In the genomic region with DNA sequence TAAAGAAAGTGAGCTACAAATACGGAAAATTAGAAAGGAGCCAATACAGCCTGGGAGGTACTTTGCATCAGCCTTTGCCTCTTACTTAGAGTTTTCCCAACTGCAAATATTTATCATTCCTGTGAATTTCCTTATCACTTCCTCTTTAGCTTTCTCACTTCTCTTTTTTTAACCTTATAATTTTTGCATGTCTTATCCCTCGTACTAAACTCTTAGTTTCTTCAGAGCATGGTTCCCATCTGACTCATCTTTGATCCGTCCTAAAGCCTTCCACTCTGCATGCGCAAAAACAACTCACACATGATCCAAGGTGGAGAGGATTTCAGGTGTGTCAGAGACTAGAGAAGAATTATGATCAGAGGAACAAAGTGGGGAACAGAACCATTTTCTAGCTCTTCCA, we compare ENCODE assay signal across 10 cellular contexts. TPM values are rescaled to one million over a fixed set of nuclear protein-coding genes. Genes with fewer than 3 reads are reported as not detected.
A peak's percentile ranks its signal among the peaks of the same experiment; 100 is the strongest.
DNase-seq lines count a peak whose midpoint lies in the region; ATAC-seq, FAIRE-seq and TF ChIP-seq lines count a peak whose summit lies in the region.
"Had no signal": no experiment of that assay in that cellular context is flagged by ENCODE, and none has a peak within 500 bp of the region (broad histone marks: within the 10 kb centered on the region; RNA-seq: fewer than 3 reads in every experiment).

No MANE protein-coding gene starts in this region.

- H4K91ac ChIP-seq in IMR-90 (ENCODE audit: insufficient read depth, low read depth, low read length) (no peak overlapping the region), H1 (replicated peaks; ENCODE audit: insufficient read length, low read length) (no peak overlapping the region)

- H4K8ac ChIP-seq in IMR-90 (ENCODE audit: low read depth in 2 of 2, low read length in 2 of 2) = no peak overlapping the region
- no peak overlapping the region for H4K8ac ChIP-seq in H1 (ENCODE audit: extremely low read depth, insufficient read depth, low read length)

- H2AFZ ChIP-seq in IMR-90 (replicated peaks; ENCODE audit: low read length, poor library complexity) (no peak overlapping the region), H1 (ENCODE audit: low read length) (no peak overlapping the region)

- H3K79me2 ChIP-seq in DOHH2 (ENCODE audit: control insufficient read depth, low read length) (peaks cover 32% of the 10 kb centered on the region), H1 (ENCODE audit: control insufficient read depth in 1 of 2, insufficient read depth in 2 of 2, low read length in 2 of 2) (peaks cover 0 to 7% of the 10 kb centered on the region in 2 experiments; a peak in 1 of 4 replicates)

- no peak overlapping the region for H2AK9ac ChIP-seq in IMR-90 (replicated peaks; ENCODE audit: low read depth, low read length, poor library complexity)

- peaks cover 32% of the 10 kb centered on the region for H3K36me3 ChIP-seq in DOHH2 (ENCODE audit: control insufficient read depth, low read length)
- H3K36me3 ChIP-seq in IMR-90 (ENCODE audit: control insufficient read depth, insufficient read depth, low read length) = peaks cover 14% of the 10 kb centered on the region
- H3K36me3 ChIP-seq in H1 (ENCODE audit: control insufficient read depth in 2 of 4, insufficient read depth in 4 of 4, low read length in 3 of 4) = peaks cover 0 to 5% (median 1%) of the 10 kb centered on the region in 4 experiments; a peak in 2 of 8 replicates

- H3K9me2 ChIP-seq in DOHH2 (replicated peaks; ENCODE audit: control insufficient read depth, low read length) = no peaks in the 10 kb centered on the region

- no peak overlapping the region for H3K14ac ChIP-seq in IMR-90 (replicated peaks; ENCODE audit: low read depth, low read length)
- H3K14ac ChIP-seq in H1 (ENCODE audit: insufficient read length) = no peak overlapping the region

- no peak overlapping the region for H2BK20ac ChIP-seq in IMR-90 (ENCODE audit: low read depth, low read length)
- H2BK20ac ChIP-seq in H1 (ENCODE audit: low read length) = no peak overlapping the region

- TF ChIP-seq CTCF in DOHH2 (IDR thresholded peaks at IDR 0.05; ENCODE audit: low read depth, low read length, poor library complexity, severe bottlenecking) (no peak), IMR-90 (conservative IDR thresholded peaks at IDR 0.05; ENCODE audit: low read depth, low read length) (no peak), H1 (IDR thresholded peaks at IDR 0.05; ENCODE audit: control extremely low read depth in 1 of 3, insufficient read depth in 1 of 3, low read depth in 1 of 3, low read length in 3 of 3) (no peak), RWPE1 (conservative IDR thresholded peaks at IDR 0.05; ENCODE audit: low read depth) (no peak)

- H2BK15ac ChIP-seq in IMR-90 (ENCODE audit: low read depth, low read length) (no peak overlapping the region), H1 (ENCODE audit: low read length) (no peak overlapping the region)

- H3K9me3 Mint-ChIP-seq in T-cell = no peaks in the 10 kb centered on the region

- H2BK120ac ChIP-seq in IMR-90 (ENCODE audit: low read depth, low read length) = 0 out of 2 replicates have a peak overlapping the region, but pooled peaks have one; percentile 9
- no peak overlapping the region for H2BK120ac ChIP-seq in H1 (replicated peaks; ENCODE audit: low read depth, low read length)

- H3K4me2 ChIP-seq in DOHH2 (ENCODE audit: low read length) (peak overlapping the region; percentile 88), IMR-90 (ENCODE audit: low read depth, low read length) (no peak overlapping the region), H1 (ENCODE audit: insufficient read depth in 1 of 2, low read depth in 2 of 2, low read length in 2 of 2) (no peak overlapping the region)

- in situ Hi-C loops in IMR-90 (cut with MboI; ENCODE audit: low sequenced_read_pairs) = no loop called here

- H3K56ac ChIP-seq in IMR-90 (ENCODE audit: extremely low read depth, insufficient read depth, low read length) (no peak overlapping the region), H1 (replicated peaks; ENCODE audit: insufficient read length, low read depth, low read length) (no peak overlapping the region)

- peaks cover 3% of the 10 kb centered on the region in 2 experiments; a peak in 1 of 4 replicates for H3K79me1 ChIP-seq in IMR-90 (ENCODE audit: low read depth in 1 of 2, low read length in 2 of 2)
- no peaks in the 10 kb centered on the region for H3K79me1 ChIP-seq in H1 (ENCODE audit: low read depth, low read length)

- H3K4ac ChIP-seq in IMR-90 (ENCODE audit: low read depth, low read length) (peak overlapping the region; percentile 68; the same call in 1 of the 2 replicates), H1 (replicated peaks; ENCODE audit: insufficient read length, low read depth, low read length) (no peak overlapping the region)

- H2BK5ac ChIP-seq in IMR-90 (ENCODE audit: low read depth, low read length, poor library complexity, severe bottlenecking) (peak overlapping the region; percentile 99), H1 (ENCODE audit: low read depth, low read length) (peak overlapping the region; percentile 9; the same call in 1 of the 2 replicates)

- peak overlapping the region; percentile 12; the same call in 1 of the 2 replicates for H2BK12ac ChIP-seq in H1 (ENCODE audit: low read depth, low read length)

- H3K9me3 ChIP-seq in DOHH2 (ENCODE audit: control insufficient read depth, insufficient read depth, low read length) = no peaks in the 10 kb centered on the region
- H3K9me3 ChIP-seq in IMR-90 (ENCODE audit: control insufficient read depth, insufficient read depth, low read length) = peaks cover 4% of the 10 kb centered on the region
- H3K9me3 ChIP-seq in H1 (ENCODE audit: insufficient read depth in 2 of 2, low read depth in 1 of 2, low read length in 1 of 2) = no peaks in the 10 kb centered on the region

- H3K9me1 ChIP-seq in IMR-90 (ENCODE audit: insufficient read depth, low read length) = peaks cover 2% of the 10 kb centered on the region; the same call in 1 of the 2 replicates

- H3F3A ChIP-seq in DOHH2 (ENCODE audit: control insufficient read depth, insufficient read depth) = peaks cover 49% of the 10 kb centered on the region

- H3K4me1 Mint-ChIP-seq in T-cell = peaks cover 8 to 20% (median 11%) of the 10 kb centered on the region in 3 donors

- POLR2A ChIA-PET in IMR-90 (lab: Charles Lee; ENCODE audit: unreplicated experiment) = no interaction called here
- POLR2A ChIA-PET in H1 (lab: Charles Lee; ENCODE audit: partially characterized antibody) = interaction anchor here (0.8 to 6.7 kb wide), 5 partner anchors 10 to 268 kb away, joined by 3 to 67 read pairs (median 5); a partner anchor contains a TSS
- POLR2A ChIA-PET in T-cell (lab: Charles Lee) = interaction anchor here (0.5 to 1.6 kb wide), 6 partner anchors 9 to 123 kb away, joined by 3 to 9 read pairs (median 4); a partner anchor contains a TSS
- POLR2A ChIA-PET in RWPE1 (lab: Yijun Ruan, JAX; ENCODE audit: low non-redundant PET) = no interaction called here

- DNase-seq in IMR-90 (peak; percentile 61), H1 (ENCODE audit: low read depth in 1 of 2, low spot score in 2 of 2) (no peak), NCI-H524 treated with DMSO at 0.1 percent for 48 hours (lab: John Stamatoyannopoulos, UW) (no peak), T-cell (no peak), mesenteric fat pad (ENCODE audit: low spot score) (no peak), RWPE1 (ENCODE audit: low spot score) (no peak)
- DNase-seq: activated CD8-positive, alpha-beta memory T cell treated with anti-CD3 and anti-CD28 coated beads, Interleukin-2, amount 50 U/mL, for 48 hours had no signal

- no peak for TF ChIP-seq POLR2A in IMR-90 (IDR thresholded peaks at IDR 0.05; ENCODE audit: low read depth, low read length)
- no peak for TF ChIP-seq POLR2A in H1 (IDR thresholded peaks at IDR 0.05; ENCODE audit: control extremely low read depth in 1 of 2, low read depth in 2 of 2, low read length in 2 of 2)

- dilution Hi-C loops in IMR-90 (cut with HindIII; ENCODE audit: low sequenced_read_pairs, unreplicated experiment) = no loop called here

- H3K23me2 ChIP-seq in H1 (ENCODE audit: low read depth, low read length) = no peaks in the 10 kb centered on the region; the same call in 1 of the 2 replicates

- H4K5ac ChIP-seq in IMR-90 (ENCODE audit: low read depth, low read length) = peak overlapping the region; percentile 87; the same call in 1 of the 2 replicates
- H4K5ac ChIP-seq in H1 (ENCODE audit: insufficient read length, low read depth, low read length) = no peak overlapping the region

- no peak overlapping the region for H3K9ac ChIP-seq in IMR-90 (ENCODE audit: low read depth, low read length)
- H3K9ac ChIP-seq in H1 (replicated peaks in 1 of 4; ENCODE audit: extremely low read depth in 1 of 4, low read depth in 3 of 4, low read length in 3 of 4) = no peak overlapping the region

- ATAC-seq in GM21528 (IDR thresholded peaks at IDR 0.05; ENCODE audit: low FRiP score, unreplicated experiment) (peak; percentile 45), IMR-90 (ENCODE audit: low read depth) (peak; percentile 9; the same call in 1 of the 2 replicates), T-cell (replicated peaks in 1 of 4) (no peak)

- no peak overlapping the region for H3K27ac Mint-ChIP-seq in T-cell

- no peaks in the 10 kb centered on the region for H3K27me3 Mint-ChIP-seq in T-cell

- no peaks in the 10 kb centered on the region for H3K27me3 ChIP-seq in DOHH2 (ENCODE audit: control insufficient read depth, low read length)
- no peaks in the 10 kb centered on the region for H3K27me3 ChIP-seq in IMR-90 (ENCODE audit: control insufficient read depth, insufficient read depth, low read length)
- H3K27me3 ChIP-seq in H1 (replicated peaks in 1 of 4; ENCODE audit: control insufficient read depth in 3 of 4, extremely low read depth in 1 of 4, insufficient read depth in 3 of 4, low read length in 3 of 4) = no peaks in the 10 kb centered on the region

- intact Hi-C loops in IMR-90 (cut with micrococcal nuclease) = loop anchor here (5.0 kb wide), 1 partner anchor 190 kb away; no protein-coding TSS in a partner anchor

- CTCF ChIA-PET in IMR-90 (lab: Yijun Ruan, JAX) (no interaction called here), H1 (lab: Charles Lee; ENCODE audit: partially characterized antibody) (interaction anchor here (0.7 to 3.5 kb wide), 9 partner anchors 11 to 448 kb away, joined by 3 to 25 read pairs (median 3); a partner anchor contains a TSS), T-cell (lab: Charles Lee) (interaction anchor here in 1 of 2 donors (0.5 to 0.6 kb wide), 2 partner anchors 99 to 366 kb away, joined by 3 read pairs; no protein-coding TSS in a partner anchor), RWPE1 (lab: Yijun Ruan, JAX) (no interaction called here)

- H4K20me1 ChIP-seq in DOHH2 (ENCODE audit: control insufficient read depth, insufficient read depth, low read depth, low read length) (no peaks in the 10 kb centered on the region; the same call in 1 of the 2 replicates), IMR-90 (ENCODE audit: insufficient read depth, low read length) (peaks cover 7% of the 10 kb centered on the region; the same call in 1 of the 2 replicates), H1 (replicated peaks in 1 of 2; ENCODE audit: control insufficient read depth in 1 of 2, insufficient read depth in 2 of 2, low read length in 2 of 2) (no peaks in the 10 kb centered on the region)

- TF ChIP-seq RAD21 in IMR-90 (IDR thresholded peaks at IDR 0.05; ENCODE audit: low read length) (no peak), H1 (IDR thresholded peaks at IDR 0.05 in 1 of 2, conservative IDR thresholded peaks at IDR 0.05 in 1 of 2; ENCODE audit: low read depth in 2 of 2, low read length in 2 of 2) (no peak)

- H3K4me3 Mint-ChIP-seq in T-cell = no peak overlapping the region

- TF ChIP-seq EP300 in H1 (IDR thresholded peaks at IDR 0.05; ENCODE audit: borderline replicate concordance in 1 of 2, low read depth in 2 of 2, low read length in 2 of 2) = no peak

- H3K4me3 ChIP-seq in DOHH2 (ENCODE audit: low read length) (peak overlapping the region; percentile 84), IMR-90 (ENCODE audit: insufficient read depth, low read depth, low read length) (no peak overlapping the region), H1 (ENCODE audit: extremely low read depth in 1 of 4, insufficient read depth in 2 of 4, low read depth in 3 of 4, low read length in 4 of 4) (no peak overlapping the region)

- H3K4me1 ChIP-seq in DOHH2 (ENCODE audit: control insufficient read depth, low read length) = peaks cover 56% of the 10 kb centered on the region
- peaks cover 11% of the 10 kb centered on the region for H3K4me1 ChIP-seq in IMR-90 (ENCODE audit: control insufficient read depth, insufficient read depth, low read length)
- H3K4me1 ChIP-seq in H1 (replicated peaks in 1 of 4; ENCODE audit: control insufficient read depth in 3 of 4, insufficient read depth in 4 of 4, low read length in 3 of 4) = peaks cover 0 to 5% (median 4%) of the 10 kb centered on the region in 4 experiments; a peak in 2 of 7 replicates

- H3K27ac ChIP-seq in DOHH2 (ENCODE audit: low read depth, low read length) (peak overlapping the region; percentile 44), IMR-90 (ENCODE audit: insufficient read depth, low read length) (peak overlapping the region; percentile 54; the same call in 1 of the 2 replicates), H1 (ENCODE audit: low read depth, low read length) (no peak overlapping the region), RWPE1 (no peak overlapping the region)

- H3K18ac ChIP-seq in IMR-90 (ENCODE audit: low read depth, low read length) (peak overlapping the region; percentile 78; the same call in 1 of the 2 replicates), H1 (ENCODE audit: extremely low read depth, low read length) (no peak overlapping the region)

- H2AK5ac ChIP-seq in IMR-90 (ENCODE audit: low read depth, low read length) (0 out of 2 replicates have a peak overlapping the region, but pooled peaks have one; percentile 3), H1 (ENCODE audit: low read depth, low read length) (no peak overlapping the region)

- no TSS peak for BruUV-seq in IMR-90 (replicated peaks; lab: Mats Ljungman, UMichigan)

- no CpG with 5 or more reads among the region's 4 CpGs for WGBS in IMR-90 (ENCODE audit: extremely low coverage in 2 of 2, insufficient read length in 1 of 2), 2 experiments
- WGBS in H1 (ENCODE audit: extremely low coverage in 1 of 2, insufficient coverage in 1 of 2, insufficient read length in 1 of 2, insufficient replicate concordance in 2 of 2, low coverage in 1 of 2, low lambda C conversion rate in 2 of 2, missing lambda C conversion rate in 1 of 2), 2 experiments = 90% methylated on average over 4 of the region's 4 CpGs; no CpG with 5 or more reads in 1 of the 2 experiments

- H3K36me3 Mint-ChIP-seq in T-cell = no peaks in the 10 kb centered on the region

- H3K23ac ChIP-seq in IMR-90 (ENCODE audit: low read depth, low read length) (no peak overlapping the region), H1 (ENCODE audit: insufficient read length) (no peak overlapping the region)

- FAIRE-seq in H1 (lab: Jason Lieb, UNC) = no peak

RNA-seq across cellular contexts. Expression of a gene that starts 9.6 kb away (rescaled TPM):
- total RNA-seq in IMR-90 (2012; rRNA removed) = 7.7 and 18.9 TPM in 2 replicates
- polyA plus RNA-seq in IMR-90 (2012; rRNA removed) = 7.0 and 9.3 TPM in 2 replicates
- 2.1 and 3.0 TPM in 2 replicates for polyA plus RNA-seq in IMR-90 (2012; cell fraction: cytosol; rRNA removed)
- 0.90 and 4.0 TPM in 2 replicates for polyA plus RNA-seq in IMR-90 (2012; cell fraction: nucleus; rRNA removed; ENCODE audit: low replicate concordance)
- total RNA-seq in H1 (2021; fragmentation: NEBNext Ultra II Directional; extraction: Animal tissue kit (Norgen Biotek cat#: 25700)) = 9.6 and 11.1 TPM in 2 replicates
- polyA plus RNA-seq in H1 (2011; rRNA removed) = 5.2 and 5.8 TPM in 2 replicates
- polyA plus RNA-seq in H1 (2011; cell fraction: cytosol; rRNA removed) = 11.3 TPM
- polyA plus RNA-seq in H1 (2011; cell fraction: nucleus; rRNA removed) = 2.3 TPM
- polyA plus RNA-seq in H1 (2012, experiment 1 of 2) = 5.4 to 9.8 TPM (median 6.8 TPM) in 4 replicates
- polyA plus RNA-seq in H1 (2012, experiment 2 of 2) = 1.2 TPM
- 12.6 TPM for polyA plus RNA-seq in H1 (2013, experiment 1 of 2)
- polyA plus RNA-seq in H1 (2013, experiment 2 of 2) = 14.9 TPM
- 2.1 and 2.8 TPM in 2 replicates for polyA minus RNA-seq in H1 (2011; rRNA and poly(A)+ RNA removed)
- 7.6 TPM for polyA minus RNA-seq in H1 (2011; cell fraction: cytosol; rRNA and poly(A)+ RNA removed)
- polyA minus RNA-seq in H1 (2011; cell fraction: nucleus; rRNA and poly(A)+ RNA removed) = 4.9 TPM
- total RNA-seq in T-cell = 1 to 10 TPM; 2.8 to 6.4 (median 4.0) TPM
- 6.4 TPM for total RNA-seq in mesenteric fat pad

RNA-seq across cellular contexts. Expression of a gene that starts 57.3 kb away (rescaled TPM):
- total RNA-seq in IMR-90 (2012; rRNA removed) (301 and 493 TPM in 2 replicates), T-cell (100 to 1,000 TPM in 2 of 5 donors, 10 to 100 TPM in 3; 80.2 to 200 (median 87.8) TPM), mesenteric fat pad (207 TPM)
- polyA plus RNA-seq in IMR-90 (2012; rRNA removed) (86.9 and 128 TPM in 2 replicates), H1 (2011; rRNA removed) (37.1 and 54.8 TPM in 2 replicates)
- 20.1 and 33.1 TPM in 2 replicates for polyA plus RNA-seq in IMR-90 (2012; cell fraction: cytosol; rRNA removed)
- 16.8 and 161 TPM in 2 replicates for polyA plus RNA-seq in IMR-90 (2012; cell fraction: nucleus; rRNA removed; ENCODE audit: low replicate concordance)
- total RNA-seq in H1 (2021; fragmentation: NEBNext Ultra II Directional; extraction: Animal tissue kit (Norgen Biotek cat#: 25700)) = 175 and 178 TPM in 2 replicates
- polyA plus RNA-seq in H1 (2011; cell fraction: cytosol; rRNA removed) = 75.8 TPM
- polyA plus RNA-seq in H1 (2011; cell fraction: nucleus; rRNA removed) = 47.4 TPM
- polyA plus RNA-seq in H1 (2012, experiment 1 of 2) = 83.9 to 146 TPM (median 111 TPM) in 4 replicates
- polyA plus RNA-seq in H1 (2012, experiment 2 of 2) = 6.1 TPM
- 162 TPM for polyA plus RNA-seq in H1 (2013, experiment 1 of 2)
- polyA plus RNA-seq in H1 (2013, experiment 2 of 2) = 156 TPM
- polyA minus RNA-seq in H1 (2011; rRNA and poly(A)+ RNA removed) = 95.9 and 172 TPM in 2 replicates
- 145 TPM for polyA minus RNA-seq in H1 (2011; cell fraction: cytosol; rRNA and poly(A)+ RNA removed)
- polyA minus RNA-seq in H1 (2011; cell fraction: nucleus; rRNA and poly(A)+ RNA removed) = 149 TPM

RNA-seq across cellular contexts. Expression of a gene that starts 59.9 kb away (rescaled TPM):
- total RNA-seq in IMR-90 (2012; rRNA removed) (2.2 and 2.8 TPM in 2 replicates), T-cell (under 1 TPM in 2 of 5 donors, not detected in 3; 0.16 to 0.20 TPM), mesenteric fat pad (not detected)
- polyA plus RNA-seq in IMR-90 (2012; rRNA removed) (0.38 and 0.42 TPM in 2 replicates), H1 (2011; rRNA removed) (0.24 and 0.47 TPM in 2 replicates)
- 0.10 and 0.18 TPM in 2 replicates for polyA plus RNA-seq in IMR-90 (2012; cell fraction: cytosol; rRNA removed)
- 0.41 and 1.2 TPM in 2 replicates for polyA plus RNA-seq in IMR-90 (2012; cell fraction: nucleus; rRNA removed; ENCODE audit: low replicate concordance)
- total RNA-seq in H1 (2021; fragmentation: NEBNext Ultra II Directional; extraction: Animal tissue kit (Norgen Biotek cat#: 25700)) = 2.9 and 3.6 TPM in 2 replicates
- polyA plus RNA-seq in H1 (2011; cell fraction: cytosol; rRNA removed) = 0.62 TPM
- 1.1 TPM for polyA plus RNA-seq in H1 (2011; cell fraction: nucleus; rRNA removed)
- polyA plus RNA-seq in H1 (2012, experiment 1 of 2) = 0.59 to 1.3 TPM (median 0.91 TPM) in 4 replicates
- polyA plus RNA-seq in H1 (2012, experiment 2 of 2) = 0.03 TPM
- 0.91 TPM for polyA plus RNA-seq in H1 (2013, experiment 1 of 2)
- 0.92 TPM for polyA plus RNA-seq in H1 (2013, experiment 2 of 2)
- polyA minus RNA-seq in H1 (2011; rRNA and poly(A)+ RNA removed) = 5.9 and 8.1 TPM in 2 replicates
- 3.7 TPM for polyA minus RNA-seq in H1 (2011; cell fraction: cytosol; rRNA and poly(A)+ RNA removed)
- polyA minus RNA-seq in H1 (2011; cell fraction: nucleus; rRNA and poly(A)+ RNA removed) = 9.0 TPM
- total RNA-seq: LHCN-M2 had no signal

Comparison
In these comparisons a context has a peak if more than half of its experiments do, and no peak if none do; other contexts are left out.
1. H3K27ac ChIP-seq: peak in DOHH2 (single experiment) and IMR-90 (single experiment); none in H1 (single experiment) and RWPE1 (single experiment).
2. ATAC-seq: peak in GM21528 (single experiment) and IMR-90 (single experiment); none in T-cell (0 of 4).
3. POLR2A ChIA-PET loops: an anchor here in H1 (0.8 to 6.7 kb wide) and T-cell (0.5 to 1.6 kb wide); none called in IMR-90 and RWPE1.